2 cellular contexts compared by ENCODE assay signal in the genomic region with DNA sequence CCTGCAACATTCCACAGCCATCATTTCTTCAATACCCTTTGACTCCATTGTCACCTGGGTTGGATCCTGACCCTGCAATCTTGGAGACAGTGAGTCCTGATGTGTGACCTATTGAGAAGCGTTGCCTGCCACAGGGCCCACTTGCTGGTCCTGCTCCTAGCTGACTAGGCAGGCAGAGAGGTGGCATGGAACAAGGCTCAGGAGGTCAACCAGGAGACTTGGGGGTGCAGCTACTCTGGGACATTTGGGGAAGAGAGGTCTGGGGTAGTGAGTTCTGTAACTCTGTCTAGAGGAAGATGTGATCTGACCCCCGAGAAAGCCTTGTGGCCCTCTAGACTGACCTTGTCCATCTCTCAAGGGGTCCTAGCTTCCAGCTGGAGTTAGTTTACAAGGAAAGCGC.
TF ChIP-seq lines count a peak whose summit lies in the region.

No MANE protein-coding gene starts in this region.

TF ChIP-seq in IMR-90, 13 proteins besides CTCF, POLR2A, EP300 and RAD21:
- TF ChIP-seq MAFK (IDR thresholded peaks at IDR 0.05; ENCODE audit: low read depth, low read length): no peak
- TF ChIP-seq, protein P1, sequence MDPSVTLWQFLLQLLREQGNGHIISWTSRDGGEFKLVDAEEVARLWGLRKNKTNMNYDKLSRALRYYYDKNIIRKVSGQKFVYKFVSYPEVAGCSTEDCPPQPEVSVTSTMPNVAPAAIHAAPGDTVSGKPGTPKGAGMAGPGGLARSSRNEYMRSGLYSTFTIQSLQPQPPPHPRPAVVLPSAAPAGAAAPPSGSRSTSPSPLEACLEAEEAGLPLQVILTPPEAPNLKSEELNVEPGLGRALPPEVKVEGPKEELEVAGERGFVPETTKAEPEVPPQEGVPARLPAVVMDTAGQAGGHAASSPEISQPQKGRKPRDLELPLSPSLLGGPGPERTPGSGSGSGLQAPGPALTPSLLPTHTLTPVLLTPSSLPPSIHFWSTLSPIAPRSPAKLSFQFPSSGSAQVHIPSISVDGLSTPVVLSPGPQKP (IDR thresholded peaks at IDR 0.05; ENCODE audit: borderline replicate concordance, low read depth, low read length): no peak
- TF ChIP-seq, protein P2, sequence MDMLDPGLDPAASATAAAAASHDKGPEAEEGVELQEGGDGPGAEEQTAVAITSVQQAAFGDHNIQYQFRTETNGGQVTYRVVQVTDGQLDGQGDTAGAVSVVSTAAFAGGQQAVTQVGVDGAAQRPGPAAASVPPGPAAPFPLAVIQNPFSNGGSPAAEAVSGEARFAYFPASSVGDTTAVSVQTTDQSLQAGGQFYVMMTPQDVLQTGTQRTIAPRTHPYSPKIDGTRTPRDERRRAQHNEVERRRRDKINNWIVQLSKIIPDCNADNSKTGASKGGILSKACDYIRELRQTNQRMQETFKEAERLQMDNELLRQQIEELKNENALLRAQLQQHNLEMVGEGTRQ (IDR thresholded peaks at IDR 0.05; ENCODE audit: low read depth, low read length): no peak

TF ChIP-seq in neural cell, 6 proteins besides CTCF, POLR2A, EP300 and RAD21:
- TF ChIP-seq POLR2AphosphoS5 (IDR thresholded peaks at IDR 0.05) (no peak), SMC3 (conservative IDR thresholded peaks at IDR 0.05; ENCODE audit: poor library complexity) (no peak), TAF1 (IDR thresholded peaks at IDR 0.05; ENCODE audit: low read depth) (no peak), EZH2 (IDR thresholded peaks at IDR 0.05; ENCODE audit: borderline replicate concordance, insufficient read depth, low read length, poor library complexity, severe bottlenecking) (no peak), MXI1 (conservative IDR thresholded peaks at IDR 0.05; ENCODE audit: poor library complexity, severe bottlenecking) (no peak)
- TF ChIP-seq, protein P3, sequence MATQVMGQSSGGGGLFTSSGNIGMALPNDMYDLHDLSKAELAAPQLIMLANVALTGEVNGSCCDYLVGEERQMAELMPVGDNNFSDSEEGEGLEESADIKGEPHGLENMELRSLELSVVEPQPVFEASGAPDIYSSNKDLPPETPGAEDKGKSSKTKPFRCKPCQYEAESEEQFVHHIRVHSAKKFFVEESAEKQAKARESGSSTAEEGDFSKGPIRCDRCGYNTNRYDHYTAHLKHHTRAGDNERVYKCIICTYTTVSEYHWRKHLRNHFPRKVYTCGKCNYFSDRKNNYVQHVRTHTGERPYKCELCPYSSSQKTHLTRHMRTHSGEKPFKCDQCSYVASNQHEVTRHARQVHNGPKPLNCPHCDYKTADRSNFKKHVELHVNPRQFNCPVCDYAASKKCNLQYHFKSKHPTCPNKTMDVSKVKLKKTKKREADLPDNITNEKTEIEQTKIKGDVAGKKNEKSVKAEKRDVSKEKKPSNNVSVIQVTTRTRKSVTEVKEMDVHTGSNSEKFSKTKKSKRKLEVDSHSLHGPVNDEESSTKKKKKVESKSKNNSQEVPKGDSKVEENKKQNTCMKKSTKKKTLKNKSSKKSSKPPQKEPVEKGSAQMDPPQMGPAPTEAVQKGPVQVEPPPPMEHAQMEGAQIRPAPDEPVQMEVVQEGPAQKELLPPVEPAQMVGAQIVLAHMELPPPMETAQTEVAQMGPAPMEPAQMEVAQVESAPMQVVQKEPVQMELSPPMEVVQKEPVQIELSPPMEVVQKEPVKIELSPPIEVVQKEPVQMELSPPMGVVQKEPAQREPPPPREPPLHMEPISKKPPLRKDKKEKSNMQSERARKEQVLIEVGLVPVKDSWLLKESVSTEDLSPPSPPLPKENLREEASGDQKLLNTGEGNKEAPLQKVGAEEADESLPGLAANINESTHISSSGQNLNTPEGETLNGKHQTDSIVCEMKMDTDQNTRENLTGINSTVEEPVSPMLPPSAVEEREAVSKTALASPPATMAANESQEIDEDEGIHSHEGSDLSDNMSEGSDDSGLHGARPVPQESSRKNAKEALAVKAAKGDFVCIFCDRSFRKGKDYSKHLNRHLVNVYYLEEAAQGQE (IDR thresholded peaks at IDR 0.05; ENCODE audit: borderline replicate concordance): no peak
TF ChIP-seq in neural cell: peak in this region for 0.
